ENCODE assay signal across 8 cellular contexts in genomic region chr22:40637181-40638150, GRCh38. TPM values are rescaled to one million over a fixed set of nuclear protein-coding genes. Genes with fewer than 3 reads are reported as not detected.
DNase-seq lines count a peak whose midpoint lies in the region; ATAC-seq, FAIRE-seq and TF ChIP-seq lines count a peak whose summit lies in the region.

No MANE protein-coding gene starts in this region.

- peak overlapping the region; percentile 96 to 99 (median 96) for H3K4me3 ChIP-seq in breast epithelium

- H3K27ac ChIP-seq in breast epithelium = peak overlapping the region; percentile 90 to 95

- TF ChIP-seq CTCF in breast epithelium (IDR thresholded peaks at IDR 0.05) = peak in 1 of 3 donors; percentile 8

- H3K27ac Mint-ChIP-seq in T-helper 2 cell treated with Interferon-gamma antibody and Interleukin-4, amounts not matched to agents 5 μg/mL and 100 μg/mL, for 36 hours = peak overlapping the region; percentile 96

- H3K27me3 ChIP-seq in breast epithelium = no peaks in the 10 kb centered on the region

- TF ChIP-seq POLR2A in GM12891 (IDR thresholded peaks at IDR 0.05; ENCODE audit: low read depth, low read length) (no peak), breast epithelium (IDR thresholded peaks at IDR 0.05) (no peak)

- no peaks in the 10 kb centered on the region for H3K9me3 ChIP-seq in breast epithelium

- peaks cover 0 to 3% of the 10 kb centered on the region in 2 donors for H3K4me1 ChIP-seq in breast epithelium

- DNase-seq in GM12891 (ENCODE audit: insufficient read length, low spot score) (no peak), breast epithelium (ENCODE audit: low spot score in 2 of 2) (no peak), left colon (peak; percentile 34 to 67), hepatic stellate cell (ENCODE audit: low spot score) (no peak), A172 (ENCODE audit: low spot score) (no peak)
- DNase-seq in T-helper 2 cell treated with Interferon-gamma antibody and Interleukin-4, amounts not matched to agents 5 μg/mL and 100 μg/mL, for 36 hours (ENCODE audit: low spot score) = no peak
- peak; percentile 60 for DNase-seq in stimulated activated CD4-positive, alpha-beta T cell treated with anti-CD3 and anti-CD28 coated beads, Interleukin-4, amount 100 ng/mL, for 1 hour

- H3K36me3 Mint-ChIP-seq in T-helper 2 cell treated with Interferon-gamma antibody and Interleukin-4, amounts not matched to agents 5 μg/mL and 100 μg/mL, for 36 hours (ENCODE audit: low read depth) = peaks cover 4% of the 10 kb centered on the region

- intact Hi-C loops in breast epithelium (cut with DNase I; ENCODE audit: low total_unique reads) = no loop called here
- intact Hi-C loops in left colon (cut with DNase I, micrococcal nuclease) = loop anchor here in 1 of 2 donors (10.0 kb wide), 1 partner anchor 123 kb away; no protein-coding TSS in a partner anchor

- no peaks in the 10 kb centered on the region for H3K36me3 ChIP-seq in breast epithelium

- H3K4me1 Mint-ChIP-seq in T-helper 2 cell treated with Interferon-gamma antibody and Interleukin-4, amounts not matched to agents 5 μg/mL and 100 μg/mL, for 36 hours (ENCODE audit: low read depth) = peaks cover 23% of the 10 kb centered on the region

- no peaks in the 10 kb centered on the region for H3K9me3 Mint-ChIP-seq in T-helper 2 cell treated with Interferon-gamma antibody and Interleukin-4, amounts not matched to agents 5 μg/mL and 100 μg/mL, for 36 hours

- ATAC-seq in HG03354 (IDR thresholded peaks at IDR 0.05; ENCODE audit: poor library complexity, severe bottlenecking, unreplicated experiment) (peak; percentile 3), left colon (peak; percentile 26)

- no peaks in the 10 kb centered on the region for H3K27me3 Mint-ChIP-seq in T-helper 2 cell treated with Interferon-gamma antibody and Interleukin-4, amounts not matched to agents 5 μg/mL and 100 μg/mL, for 36 hours (ENCODE audit: low read depth)

- FAIRE-seq in GM12891 (lab: Jason Lieb, UNC) = peak; percentile 76

- H3K4me3 Mint-ChIP-seq in T-helper 2 cell treated with Interferon-gamma antibody and Interleukin-4, amounts not matched to agents 5 μg/mL and 100 μg/mL, for 36 hours = peak overlapping the region; percentile 96

TF ChIP-seq in GM12891, 5 proteins besides CTCF, POLR2A, EP300 and RAD21:
- TF ChIP-seq PAX5 (IDR thresholded peaks at IDR 0.05; ENCODE audit: insufficient read depth, low read length, severe bottlenecking) (no peak), TAF1 (IDR thresholded peaks at IDR 0.05; ENCODE audit: low read depth, low read length) (0 out of 2 replicates have a peak, but pooled peaks have one; percentile 3)

RNA-seq across cellular contexts. Expression of gene MRTFA, which starts 0.9 kb away (rescaled TPM):
- 28.1 TPM for polyA plus RNA-seq in GM12891 (2012; ENCODE audit: low read depth, missing spikeins)
- total RNA-seq in breast epithelium (10 to 100 TPM; 47.0 to 69.2 (median 65.7) TPM), left colon (10 to 100 TPM; 42.1 to 44.4 TPM)
- 47.7 and 56.5 TPM in 2 replicates for total RNA-seq in A172 (2014; rRNA removed; shearing (Covaris generic))

RNA-seq across cellular contexts. Expression of gene MCHR1, which starts 41.8 kb away (rescaled TPM):
- polyA plus RNA-seq in GM12891 (2012; ENCODE audit: low read depth, missing spikeins) = not detected
- total RNA-seq in breast epithelium (not detected), left colon (not detected)
- not detected in 2 replicates for total RNA-seq in A172 (2014; rRNA removed; shearing (Covaris generic))

Comparison
In these comparisons a context has a peak if more than half of its experiments do, and no peak if none do; other contexts are left out.
1. DNase-seq: peak in left colon (2 of 2) and stimulated activated CD4-positive, alpha-beta T cell treated with anti-CD3 and anti-CD28 coated beads, Interleukin-4, amount 100 ng/mL, for 1 hour (single experiment); none in GM12891 (single experiment), T-helper 2 cell treated with Interferon-gamma antibody and Interleukin-4, amounts not matched to agents 5 μg/mL and 100 μg/mL, for 36 hours (single experiment), breast epithelium (0 of 2), hepatic stellate cell (single experiment) and A172 (single experiment).